ENCODE assay signal across 12 cellular contexts in the genomic region with DNA sequence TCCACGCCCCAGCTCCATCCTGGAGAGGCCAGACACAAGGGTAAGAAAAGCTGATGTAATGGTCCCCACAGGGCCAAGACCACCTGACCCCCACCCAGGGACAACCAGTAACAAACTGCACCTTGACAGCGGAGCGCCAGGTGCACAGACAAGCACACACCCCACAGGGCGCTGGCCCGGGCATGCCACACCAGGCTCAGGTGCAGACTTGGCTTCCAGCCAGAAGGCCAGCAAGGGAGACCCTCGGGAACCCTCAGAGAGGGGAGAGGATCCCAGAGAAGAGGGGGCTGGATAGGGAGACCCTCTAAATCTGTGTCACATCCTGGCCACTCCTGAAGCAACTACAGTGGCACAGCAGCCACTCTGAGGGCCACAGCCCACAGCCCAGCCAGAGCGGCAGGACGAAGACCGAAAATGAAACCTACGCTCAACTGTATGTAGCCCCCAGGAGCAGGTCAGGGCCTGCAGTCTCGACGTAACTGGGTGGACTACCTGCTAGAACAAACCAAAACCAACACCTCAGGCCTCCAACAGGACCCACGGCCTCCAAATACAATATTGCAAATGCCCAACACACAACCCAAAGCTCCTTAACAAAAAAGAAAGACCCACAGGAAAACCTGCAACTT. TPM values are rescaled to one million over a fixed set of nuclear protein-coding genes. Genes with fewer than 3 reads are reported as not detected.
DNase-seq lines count a peak whose midpoint lies in the region; ATAC-seq and TF ChIP-seq lines count a peak whose summit lies in the region.
"Had no signal": no experiment of that assay in that cellular context is flagged by ENCODE, and none has a peak within 500 bp of the region (broad histone marks: within the 10 kb centered on the region; RNA-seq: fewer than 3 reads in every experiment).

No MANE protein-coding gene starts in this region.

- no peak for DNase-seq in activated naive CD4-positive, alpha-beta T cell treated with anti-CD3 and anti-CD28 coated beads, Interleukin-2, amount 50 U/mL, for 72 hours (ENCODE audit: low spot score in 2 of 2)
- no peak for DNase-seq in activated naive CD4-positive, alpha-beta T cell treated with anti-CD3 and anti-CD28 coated beads, Interleukin-2, amount 10 ng/mL, durations not matched to agents 7 days and 5 days
- DNase-seq in OCI-LY7 (ENCODE audit: low spot score) (peak; percentile 33), glutamatergic neuron (no peak), type B pancreatic cell (ENCODE audit: extremely low spot score, unreplicated experiment) (no peak), left lobe of liver (ENCODE audit: low spot score) (no peak)
- DNase-seq: activated CD4-positive, alpha-beta memory T cell treated with anti-CD3 and anti-CD28 coated beads, Interleukin-2, amount 10 ng/mL, durations not matched to agents 7 days and 5 days; left ventricle myocardium inferior; pancreas had no signal

- H4K20me1 ChIP-seq in OCI-LY7 (ENCODE audit: insufficient read depth, low read length): peaks cover 19% of the 10 kb centered on the region

- H3K4me1 ChIP-seq in OCI-LY7 (ENCODE audit: insufficient read depth, low read length, poor library complexity, severe bottlenecking): peaks cover 38% of the 10 kb centered on the region

- H3K27ac Mint-ChIP-seq in activated naive CD4-positive, alpha-beta T cell treated with anti-CD3 and anti-CD28 coated beads, Interleukin-2, amount 50 U/mL, for 72 hours: peak overlapping the region; percentile 30 to 68
- no peak overlapping the region for H3K27ac Mint-ChIP-seq in activated naive CD4-positive, alpha-beta T cell treated with anti-CD3 and anti-CD28 coated beads, Interleukin-2, amount 10 ng/mL, durations not matched to agents 7 days and 5 days
- H3K27ac Mint-ChIP-seq in glutamatergic neuron (ENCODE audit: unreplicated experiment) (peak overlapping the region; percentile 80), type B pancreatic cell (peak overlapping the region; percentile 71)
- H3K27ac Mint-ChIP-seq: activated CD4-positive, alpha-beta memory T cell treated with anti-CD3 and anti-CD28 coated beads, Interleukin-2, amount 10 ng/mL, durations not matched to agents 7 days and 5 days; IgD-negative memory B cell had no signal

- peaks cover 5% of the 10 kb centered on the region for H3K27me3 Mint-ChIP-seq in activated naive CD4-positive, alpha-beta T cell treated with anti-CD3 and anti-CD28 coated beads, Interleukin-2, amount 10 ng/mL, durations not matched to agents 7 days and 5 days
- H3K27me3 Mint-ChIP-seq in glutamatergic neuron (ENCODE audit: unreplicated experiment) (peaks cover 10% of the 10 kb centered on the region), type B pancreatic cell (no peaks in the 10 kb centered on the region)
- H3K27me3 Mint-ChIP-seq: activated CD4-positive, alpha-beta memory T cell treated with anti-CD3 and anti-CD28 coated beads, Interleukin-2, amount 10 ng/mL, durations not matched to agents 7 days and 5 days; IgD-negative memory B cell had no signal

- peak overlapping the region; percentile 67 for H3K4me2 ChIP-seq in OCI-LY7 (ENCODE audit: low read length)

- POLR2A ChIA-PET in OCI-LY7 (lab: Charles Lee): interaction anchor here (1.1 kb wide), 1 partner anchor 40 kb away, joined by 3 read pairs; no protein-coding TSS in a partner anchor

- H2AFZ ChIP-seq in OCI-LY7 (ENCODE audit: low read length): no peak overlapping the region

- H3K9me2 ChIP-seq in OCI-LY7 (ENCODE audit: insufficient read depth, low read length): no peaks in the 10 kb centered on the region

- no peak overlapping the region for H3K27ac ChIP-seq in OCI-LY7 (ENCODE audit: low read depth, low read length, poor library complexity, severe bottlenecking)
- H3K27ac ChIP-seq: pancreas had no signal

- no peaks in the 10 kb centered on the region for H3K9me3 ChIP-seq in OCI-LY7 (ENCODE audit: low read length)
- H3K9me3 ChIP-seq: left ventricle myocardium inferior, pancreas had no signal

- TF ChIP-seq CTCF in OCI-LY7 (conservative IDR thresholded peaks at IDR 0.05; ENCODE audit: low read length): no peak
- TF ChIP-seq CTCF in glutamatergic neuron (IDR thresholded peaks at IDR 0.05; ENCODE audit: partially characterized antibody, unreplicated experiment): no peak
- TF ChIP-seq CTCF in type B pancreatic cell (conservative IDR thresholded peaks at IDR 0.05): no peak

- peaks cover 57% of the 10 kb centered on the region for H3K4me1 Mint-ChIP-seq in activated naive CD4-positive, alpha-beta T cell treated with anti-CD3 and anti-CD28 coated beads, Interleukin-2, amount 10 ng/mL, durations not matched to agents 7 days and 5 days
- peaks cover 83% of the 10 kb centered on the region for H3K4me1 Mint-ChIP-seq in glutamatergic neuron (ENCODE audit: low read depth, unreplicated experiment)
- peaks cover 70% of the 10 kb centered on the region for H3K4me1 Mint-ChIP-seq in type B pancreatic cell (ENCODE audit: unreplicated experiment)

- H3K4me3 ChIP-seq in OCI-LY7 (ENCODE audit: low read depth, low read length, poor library complexity, severe bottlenecking): peak overlapping the region; percentile 48
- H3K4me3 ChIP-seq: left ventricle myocardium inferior, pancreas had no signal

- peaks cover 60% of the 10 kb centered on the region for H3K79me2 ChIP-seq in OCI-LY7 (ENCODE audit: insufficient read depth, low read depth, low read length)

- no peaks in the 10 kb centered on the region for H3K36me3 ChIP-seq in OCI-LY7 (ENCODE audit: insufficient read depth, low read length)
- H3K36me3 ChIP-seq: left ventricle myocardium inferior, pancreas had no signal

- no peaks in the 10 kb centered on the region for H3K36me3 Mint-ChIP-seq in activated naive CD4-positive, alpha-beta T cell treated with anti-CD3 and anti-CD28 coated beads, Interleukin-2, amount 50 U/mL, for 72 hours
- H3K36me3 Mint-ChIP-seq in activated naive CD4-positive, alpha-beta T cell treated with anti-CD3 and anti-CD28 coated beads, Interleukin-2, amount 10 ng/mL, durations not matched to agents 7 days and 5 days: peaks cover 2% of the 10 kb centered on the region
- H3K36me3 Mint-ChIP-seq in glutamatergic neuron (ENCODE audit: unreplicated experiment) (no peaks in the 10 kb centered on the region), type B pancreatic cell (peaks cover 12% of the 10 kb centered on the region)

- CTCF ChIA-PET in activated naive CD4-positive, alpha-beta T cell treated with anti-CD3 and anti-CD28 coated beads, Interleukin-2, amount 10 ng/mL, durations not matched to agents 7 days and 5 days (lab: Charles Lee): no interaction called here
- CTCF ChIA-PET in OCI-LY7 (lab: Charles Lee; ENCODE audit: unreplicated experiment): no interaction called here

- no peaks in the 10 kb centered on the region for H3K9me3 Mint-ChIP-seq in activated naive CD4-positive, alpha-beta T cell treated with anti-CD3 and anti-CD28 coated beads, Interleukin-2, amount 50 U/mL, for 72 hours
- H3K9me3 Mint-ChIP-seq in activated naive CD4-positive, alpha-beta T cell treated with anti-CD3 and anti-CD28 coated beads, Interleukin-2, amount 10 ng/mL, durations not matched to agents 7 days and 5 days: no peaks in the 10 kb centered on the region
- H3K9me3 Mint-ChIP-seq in glutamatergic neuron (ENCODE audit: unreplicated experiment): peaks cover 13% of the 10 kb centered on the region
- no peaks in the 10 kb centered on the region for H3K9me3 Mint-ChIP-seq in type B pancreatic cell
- H3K9me3 Mint-ChIP-seq: activated CD4-positive, alpha-beta memory T cell treated with anti-CD3 and anti-CD28 coated beads, Interleukin-2, amount 10 ng/mL, durations not matched to agents 7 days and 5 days; IgD-negative memory B cell had no signal

- H3K4me3 Mint-ChIP-seq in activated naive CD4-positive, alpha-beta T cell treated with anti-CD3 and anti-CD28 coated beads, Interleukin-2, amount 10 ng/mL, durations not matched to agents 7 days and 5 days: no peak overlapping the region
- H3K4me3 Mint-ChIP-seq in glutamatergic neuron (ENCODE audit: unreplicated experiment) (peak overlapping the region; percentile 41), type B pancreatic cell (no peak overlapping the region)
- H3K4me3 Mint-ChIP-seq: activated CD4-positive, alpha-beta memory T cell treated with anti-CD3 and anti-CD28 coated beads, Interleukin-2, amount 10 ng/mL, durations not matched to agents 7 days and 5 days had no signal

- intact Hi-C loops in OCI-LY7 (cut with micrococcal nuclease; ENCODE audit: unreplicated experiment): no loop called here

- no peak for ATAC-seq in activated naive CD4-positive, alpha-beta T cell treated with anti-CD3 and anti-CD28 coated beads, Interleukin-2, amount 50 U/mL, for 72 hours
- no peak for ATAC-seq in HG02678 (IDR thresholded peaks at IDR 0.05; ENCODE audit: unreplicated experiment)
- ATAC-seq in HG02885 (IDR thresholded peaks at IDR 0.05; ENCODE audit: poor library complexity, unreplicated experiment): no peak
- no peak for ATAC-seq in left lobe of liver

- no TSS peak for BruUV-seq in OCI-LY7 (replicated peaks; lab: Mats Ljungman, UMichigan)

RNA-seq across cellular contexts. Expression of gene CAMSAP1, which starts 18.5 kb away (rescaled TPM):
- 10 to 100 TPM; 38.1 to 40.6 TPM for total RNA-seq in activated naive CD4-positive, alpha-beta T cell treated with anti-CD3 and anti-CD28 coated beads, Interleukin-2, amount 50 U/mL, for 72 hours
- total RNA-seq in OCI-LY7 (2014; rRNA removed; shearing (Covaris generic)): 20.1 and 30.4 TPM in 2 replicates
- total RNA-seq in OCI-LY7 (2022): 33.0 and 39.2 TPM in 2 replicates
- total RNA-seq in glutamatergic neuron (ENCODE audit: unreplicated experiment): 150 TPM
- total RNA-seq in type B pancreatic cell (ENCODE audit: low replicate concordance): 33.9 and 58.2 TPM in 2 replicates
- 10.7 TPM for total RNA-seq in left lobe of liver
